20 cellular contexts compared by ENCODE assay signal in genomic region chr2:232903989-232904388, GRCh38. TPM values are rescaled to one million over a fixed set of nuclear protein-coding genes. Genes with fewer than 3 reads are reported as not detected.
"Had no signal": no experiment of that assay in that cellular context is flagged by ENCODE, and none has a peak within 500 bp of the region (broad histone marks: within the 10 kb centered on the region; RNA-seq: fewer than 3 reads in every experiment).

No MANE protein-coding gene starts in this region.

- H3K27ac ChIP-seq: heart left ventricle, skin epidermis, uterus had no signal

- H3K9me3 ChIP-seq: heart left ventricle, uterus had no signal

- H3K4me3 ChIP-seq: heart left ventricle, skin epidermis, uterus had no signal

- FAIRE-seq: endothelial cell of umbilical vein had no signal

- H3K4me1 ChIP-seq: uterus had no signal

- ATAC-seq: activated CD4-positive, alpha-beta T cell treated with anti-CD3 and anti-CD28 coated beads for 36 hours; activated CD8-positive, alpha-beta T cell treated with anti-CD3 and anti-CD28 coated beads, Interleukin-2, amount 10 ng/mL, durations not matched to agents 7 days and 5 days; effector memory CD8-positive, alpha-beta T cell; esophagus mucosa; heart left ventricle; naive thymus-derived CD8-positive, alpha-beta T cell; sciatic nerve; stimulated activated naive CD8-positive, alpha-beta T cell treated with anti-CD3 and anti-CD28 coated beads, Interleukin-15, Interleukin-2, amounts not matched to agents 100 U/mL and 50 U/mL, for 24 hours had no signal

- H3K36me3 ChIP-seq: heart left ventricle, uterus had no signal

- DNase-seq: activated CD4-positive, alpha-beta T cell treated with anti-CD3 and anti-CD28 coated beads for 36 hours; activated CD4-positive, CD25-positive, alpha-beta regulatory T cell; activated CD8-positive, alpha-beta T cell treated with anti-CD3 and anti-CD28 coated beads, Interleukin-2, amount 10 ng/mL, durations not matched to agents 7 days and 5 days; activated effector memory CD4-positive, alpha-beta T cell treated with Interleukin-2 at 50 U/mL for 16 hours; activated naive CD4-positive, alpha-beta T cell treated with Interleukin-2 at 50 U/mL for 16 hours; anterior cingulate cortex; cortex of kidney; effector memory CD8-positive, alpha-beta T cell; foreskin fibroblast; heart left ventricle; midbrain; naive thymus-derived CD8-positive, alpha-beta T cell; stimulated activated CD4-positive, alpha-beta T cell treated with anti-CD3 and anti-CD28 coated beads, Interleukin-12 subunit alpha, Interleukin-12 subunit beta, amount 100 ng/mL, for 4 hours; stimulated activated CD4-positive, alpha-beta T cell treated with anti-CD3 and anti-CD28 coated beads, Interleukin-4, amount 100 ng/mL, for 1 hour; stimulated activated naive CD8-positive, alpha-beta T cell treated with anti-CD3 and anti-CD28 coated beads, Interleukin-15, Interleukin-2, amounts not matched to agents 100 U/mL and 50 U/mL, for 24 hours; uterus had no signal

- H3K27me3 ChIP-seq: uterus had no signal

RNA-seq across cellular contexts. Expression of gene SNORC, which starts 33.9 kb away (rescaled TPM):
- polyA plus RNA-seq: naive thymus-derived CD8-positive, alpha-beta T cell had no signal
